Comparison of ENCODE assay signal across 7 cellular contexts in the genomic region with DNA sequence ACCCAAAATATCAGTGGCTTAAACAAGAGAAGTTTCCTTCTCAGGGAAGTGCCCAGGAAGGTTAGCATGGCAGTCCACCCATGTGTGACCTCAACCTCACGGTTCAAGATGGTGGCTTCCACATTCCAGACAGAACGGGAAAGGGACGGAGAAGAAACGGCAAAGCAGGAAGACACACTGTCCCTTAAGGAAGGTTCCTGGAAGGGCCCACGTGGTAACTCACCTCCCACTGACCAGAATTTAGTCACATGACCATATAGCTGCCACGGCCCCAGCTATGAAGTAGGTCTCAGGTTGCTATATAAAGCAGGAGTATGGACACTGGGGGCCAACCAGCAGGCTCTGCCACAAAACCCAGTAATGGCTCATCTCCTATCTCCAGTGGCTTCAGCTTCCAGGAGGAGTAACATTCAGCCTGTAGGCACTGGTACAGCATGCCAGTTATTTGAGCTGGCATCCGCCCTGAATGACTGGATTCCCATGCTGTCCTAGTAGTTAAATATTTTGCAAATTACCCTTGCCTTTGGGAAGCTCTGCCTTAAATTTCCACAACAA.
DNase-seq lines count a peak whose midpoint lies in the region; ATAC-seq and TF ChIP-seq lines count a peak whose summit lies in the region.

No MANE protein-coding gene starts in this region.

- 76% methylated on average over 4 of the region's 7 CpGs; no CpG with 5 or more reads in 1 of the 2 donors for WGBS in gastroesophageal sphincter (ENCODE audit: low coverage in 1 of 2), 2 donors

- H3K4me1 Mint-ChIP-seq in GM23338 = peaks cover 24% of the 10 kb centered on the region
- peaks cover 87% of the 10 kb centered on the region for H3K4me1 Mint-ChIP-seq in activated CD4-positive, alpha-beta memory T cell treated with anti-CD3 and anti-CD28 coated beads for 36 hours (ENCODE audit: low read depth)
- H3K4me1 Mint-ChIP-seq in stimulated activated memory B cell treated with anti-CD40 and anti-IgM and Interleukin-4, amounts not matched to agents 10 μg/mL and 1 μg/mL and 100 μg/mL, for 72 hours = peaks cover 90% of the 10 kb centered on the region

- H3K9me3 Mint-ChIP-seq in GM23338 = no peaks in the 10 kb centered on the region
- H3K9me3 Mint-ChIP-seq in activated CD4-positive, alpha-beta memory T cell treated with anti-CD3 and anti-CD28 coated beads for 36 hours = no peaks in the 10 kb centered on the region
- no peaks in the 10 kb centered on the region for H3K9me3 Mint-ChIP-seq in stimulated activated memory B cell treated with anti-CD40 and anti-IgM and Interleukin-4, amounts not matched to agents 10 μg/mL and 1 μg/mL and 100 μg/mL, for 72 hours

- H3K79me2 ChIP-seq in GM23338 (replicated peaks; ENCODE audit: insufficient read depth) = no peaks in the 10 kb centered on the region; the same call in none of the 2 replicates

- no peak overlapping the region for H2AFZ ChIP-seq in GM23338

- POLR2A ChIA-PET in activated CD4-positive, alpha-beta memory T cell treated with anti-CD3 and anti-CD28 coated beads for 36 hours (lab: Charles Lee) = interaction anchor here (0.7 to 5.0 kb wide), 12 partner anchors 8 to 97 kb away, joined by 4 to 47 read pairs (median 10); no protein-coding TSS in a partner anchor

- no peaks in the 10 kb centered on the region for H3K27me3 ChIP-seq in GM23338 (ENCODE audit: insufficient read depth)
- H3K27me3 ChIP-seq in gastroesophageal sphincter = no peaks in the 10 kb centered on the region

- peak overlapping the region; percentile 63 for H3K27ac Mint-ChIP-seq in GM23338
- peak overlapping the region; percentile 98 for H3K27ac Mint-ChIP-seq in activated CD4-positive, alpha-beta memory T cell treated with anti-CD3 and anti-CD28 coated beads for 36 hours
- peak overlapping the region; percentile 89 for H3K27ac Mint-ChIP-seq in stimulated activated memory B cell treated with anti-CD40 and anti-IgM and Interleukin-4, amounts not matched to agents 10 μg/mL and 1 μg/mL and 100 μg/mL, for 72 hours

- intact Hi-C loops in activated CD4-positive, alpha-beta memory T cell treated with anti-CD3 and anti-CD28 coated beads for 36 hours (cut with micrococcal nuclease) = loop anchor here (1.0 kb wide), 1 partner anchor 8 kb away; no protein-coding TSS in a partner anchor

- ATAC-seq in GM23338 (no peak), gastroesophageal sphincter (no peak)
- ATAC-seq in stimulated activated memory B cell treated with anti-CD40 and anti-IgM and Interleukin-4, amounts not matched to agents 10 μg/mL and 1 μg/mL and 100 μg/mL, for 72 hours = no peak

- H3K36me3 Mint-ChIP-seq in GM23338 (ENCODE audit: low read depth) = no peaks in the 10 kb centered on the region
- peaks cover 12% of the 10 kb centered on the region for H3K36me3 Mint-ChIP-seq in activated CD4-positive, alpha-beta memory T cell treated with anti-CD3 and anti-CD28 coated beads for 36 hours
- H3K36me3 Mint-ChIP-seq in stimulated activated memory B cell treated with anti-CD40 and anti-IgM and Interleukin-4, amounts not matched to agents 10 μg/mL and 1 μg/mL and 100 μg/mL, for 72 hours = peaks cover 15% of the 10 kb centered on the region

- no peaks in the 10 kb centered on the region for H3K9me2 ChIP-seq in GM23338 (ENCODE audit: insufficient read depth)

- H3K4me1 ChIP-seq in GM23338 (ENCODE audit: insufficient read depth) = peaks cover 22% of the 10 kb centered on the region
- H3K4me1 ChIP-seq in gastroesophageal sphincter = peaks cover 46 to 98% (median 56%) of the 10 kb centered on the region in 3 donors

- no peak overlapping the region for H3K4me2 ChIP-seq in GM23338

- TF ChIP-seq EP300 in gastroesophageal sphincter (IDR thresholded peaks at IDR 0.05) = no peak

- DNase-seq in GM23338 (ENCODE audit: low spot score) = no peak
- peak; percentile 43 for DNase-seq in activated CD4-positive, alpha-beta memory T cell treated with anti-CD3 and anti-CD28 coated beads for 36 hours
- DNase-seq in NCI-H1436 treated with DMSO at 0.1 percent for 48 hours (lab: John Stamatoyannopoulos, UW) = no peak
- DNase-seq in NK-92 (lab: John Stamatoyannopoulos, UW; ENCODE audit: unreplicated experiment) = no peak
- no peak for DNase-seq in NCI-H1417 (lab: John Stamatoyannopoulos, UW)

- CTCF ChIA-PET in activated CD4-positive, alpha-beta memory T cell treated with anti-CD3 and anti-CD28 coated beads for 36 hours (lab: Charles Lee) = interaction anchor here (0.6 to 2.1 kb wide), 6 partner anchors 11 to 489 kb away, joined by 3 to 11 read pairs (median 4); no protein-coding TSS in a partner anchor

- peaks cover 3% of the 10 kb centered on the region for H3K27me3 Mint-ChIP-seq in GM23338 (ENCODE audit: insufficient read depth, low read depth, poor library complexity)
- H3K27me3 Mint-ChIP-seq in activated CD4-positive, alpha-beta memory T cell treated with anti-CD3 and anti-CD28 coated beads for 36 hours = no peaks in the 10 kb centered on the region
- H3K27me3 Mint-ChIP-seq in stimulated activated memory B cell treated with anti-CD40 and anti-IgM and Interleukin-4, amounts not matched to agents 10 μg/mL and 1 μg/mL and 100 μg/mL, for 72 hours = no peaks in the 10 kb centered on the region

- no peaks in the 10 kb centered on the region for H3K36me3 ChIP-seq in GM23338 (ENCODE audit: insufficient read depth)
- H3K36me3 ChIP-seq in gastroesophageal sphincter = no peaks in the 10 kb centered on the region

- no peak for TF ChIP-seq POLR2A in gastroesophageal sphincter (IDR thresholded peaks at IDR 0.05)

- no peak overlapping the region for H3K4me3 Mint-ChIP-seq in GM23338
- H3K4me3 Mint-ChIP-seq in activated CD4-positive, alpha-beta memory T cell treated with anti-CD3 and anti-CD28 coated beads for 36 hours = peak overlapping the region; percentile 62
- H3K4me3 Mint-ChIP-seq in stimulated activated memory B cell treated with anti-CD40 and anti-IgM and Interleukin-4, amounts not matched to agents 10 μg/mL and 1 μg/mL and 100 μg/mL, for 72 hours = no peak overlapping the region

- H3K9me3 ChIP-seq in gastroesophageal sphincter = no peaks in the 10 kb centered on the region

- TF ChIP-seq CTCF in GM23338 (conservative IDR thresholded peaks at IDR 0.05; ENCODE audit: low read depth in 2 of 2) = no peak
- no peak for TF ChIP-seq CTCF in gastroesophageal sphincter (IDR thresholded peaks at IDR 0.05)

- no peak overlapping the region for H3K27ac ChIP-seq in GM23338 (ENCODE audit: low read depth)
- peak overlapping the region; percentile 21 to 79 (median 76) for H3K27ac ChIP-seq in gastroesophageal sphincter

- H3K4me3 ChIP-seq in GM23338 (no peak overlapping the region), gastroesophageal sphincter (no peak overlapping the region)

- no peaks in the 10 kb centered on the region for H4K20me1 ChIP-seq in GM23338 (replicated peaks; ENCODE audit: insufficient read depth)

- H3F3A ChIP-seq in GM23338 (replicated peaks; ENCODE audit: low read depth) = no peaks in the 10 kb centered on the region

TF ChIP-seq in GM23338, 12 proteins besides CTCF, POLR2A, EP300 and RAD21 (continues in another document):
- no peak for TF ChIP-seq ZNF331 (CRISPR knock-in tag; IDR thresholded peaks at IDR 0.05; ENCODE audit: low read depth)
- TF ChIP-seq EZH2phosphoT487 (IDR thresholded peaks at IDR 0.05; ENCODE audit: unreplicated experiment) = no peak
- TF ChIP-seq EZH2 (IDR thresholded peaks at IDR 0.05; ENCODE audit: low read depth, unreplicated experiment) = no peak
- TF ChIP-seq, protein P1, sequence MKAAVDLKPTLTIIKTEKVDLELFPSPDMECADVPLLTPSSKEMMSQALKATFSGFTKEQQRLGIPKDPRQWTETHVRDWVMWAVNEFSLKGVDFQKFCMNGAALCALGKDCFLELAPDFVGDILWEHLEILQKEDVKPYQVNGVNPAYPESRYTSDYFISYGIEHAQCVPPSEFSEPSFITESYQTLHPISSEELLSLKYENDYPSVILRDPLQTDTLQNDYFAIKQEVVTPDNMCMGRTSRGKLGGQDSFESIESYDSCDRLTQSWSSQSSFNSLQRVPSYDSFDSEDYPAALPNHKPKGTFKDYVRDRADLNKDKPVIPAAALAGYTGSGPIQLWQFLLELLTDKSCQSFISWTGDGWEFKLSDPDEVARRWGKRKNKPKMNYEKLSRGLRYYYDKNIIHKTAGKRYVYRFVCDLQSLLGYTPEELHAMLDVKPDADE (IDR thresholded peaks at IDR 0.05) = no peak
- TF ChIP-seq, protein P2, sequence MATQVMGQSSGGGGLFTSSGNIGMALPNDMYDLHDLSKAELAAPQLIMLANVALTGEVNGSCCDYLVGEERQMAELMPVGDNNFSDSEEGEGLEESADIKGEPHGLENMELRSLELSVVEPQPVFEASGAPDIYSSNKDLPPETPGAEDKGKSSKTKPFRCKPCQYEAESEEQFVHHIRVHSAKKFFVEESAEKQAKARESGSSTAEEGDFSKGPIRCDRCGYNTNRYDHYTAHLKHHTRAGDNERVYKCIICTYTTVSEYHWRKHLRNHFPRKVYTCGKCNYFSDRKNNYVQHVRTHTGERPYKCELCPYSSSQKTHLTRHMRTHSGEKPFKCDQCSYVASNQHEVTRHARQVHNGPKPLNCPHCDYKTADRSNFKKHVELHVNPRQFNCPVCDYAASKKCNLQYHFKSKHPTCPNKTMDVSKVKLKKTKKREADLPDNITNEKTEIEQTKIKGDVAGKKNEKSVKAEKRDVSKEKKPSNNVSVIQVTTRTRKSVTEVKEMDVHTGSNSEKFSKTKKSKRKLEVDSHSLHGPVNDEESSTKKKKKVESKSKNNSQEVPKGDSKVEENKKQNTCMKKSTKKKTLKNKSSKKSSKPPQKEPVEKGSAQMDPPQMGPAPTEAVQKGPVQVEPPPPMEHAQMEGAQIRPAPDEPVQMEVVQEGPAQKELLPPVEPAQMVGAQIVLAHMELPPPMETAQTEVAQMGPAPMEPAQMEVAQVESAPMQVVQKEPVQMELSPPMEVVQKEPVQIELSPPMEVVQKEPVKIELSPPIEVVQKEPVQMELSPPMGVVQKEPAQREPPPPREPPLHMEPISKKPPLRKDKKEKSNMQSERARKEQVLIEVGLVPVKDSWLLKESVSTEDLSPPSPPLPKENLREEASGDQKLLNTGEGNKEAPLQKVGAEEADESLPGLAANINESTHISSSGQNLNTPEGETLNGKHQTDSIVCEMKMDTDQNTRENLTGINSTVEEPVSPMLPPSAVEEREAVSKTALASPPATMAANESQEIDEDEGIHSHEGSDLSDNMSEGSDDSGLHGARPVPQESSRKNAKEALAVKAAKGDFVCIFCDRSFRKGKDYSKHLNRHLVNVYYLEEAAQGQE (IDR thresholded peaks at IDR 0.05; ENCODE audit: unreplicated experiment) = no peak
